Comparison of ENCODE assay signal across 8 cellular contexts in the genomic region with DNA sequence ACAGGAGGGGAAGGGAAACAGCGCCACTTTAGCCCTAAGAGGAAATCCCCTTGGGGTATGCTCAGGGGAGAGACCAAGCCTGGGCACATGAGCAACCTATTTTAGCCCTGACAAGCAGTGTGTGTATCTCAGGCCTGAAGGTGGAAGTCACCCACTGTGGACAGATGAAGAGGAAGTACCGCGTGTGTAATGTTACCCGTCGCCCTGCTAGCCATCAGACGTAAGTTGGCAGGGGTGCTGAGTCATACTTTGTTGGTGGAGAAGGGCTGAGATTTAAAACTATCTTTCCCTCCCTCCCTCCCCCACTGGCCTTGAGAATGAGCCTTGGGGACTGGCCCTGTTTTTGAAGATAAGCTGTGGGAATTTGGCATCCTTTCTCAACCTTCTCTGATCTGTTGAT. TPM values are rescaled to one million over a fixed set of nuclear protein-coding genes. Genes with fewer than 3 reads are reported as not detected.
DNase-seq lines count a peak whose midpoint lies in the region; ATAC-seq, FAIRE-seq and TF ChIP-seq lines count a peak whose summit lies in the region.

No MANE protein-coding gene starts in this region.

- H3K9me3 ChIP-seq in pancreas (no peaks in the 10 kb centered on the region), transverse colon (no peaks in the 10 kb centered on the region)

- H3K36me3 Mint-ChIP-seq in central memory CD8-positive, alpha-beta T cell (ENCODE audit: insufficient read depth): peaks cover 34% of the 10 kb centered on the region

- intact Hi-C loops in pancreas (cut with DNase I): no loop called here
- intact Hi-C loops in transverse colon (cut with DNase I; ENCODE audit: low total_unique reads): no loop called here

- no peaks in the 10 kb centered on the region for H3K9me3 Mint-ChIP-seq in central memory CD8-positive, alpha-beta T cell

- peak; percentile 82 for ATAC-seq in GM19463 (IDR thresholded peaks at IDR 0.05; ENCODE audit: unreplicated experiment)
- peak; percentile 52 for ATAC-seq in central memory CD8-positive, alpha-beta T cell (replicated peaks; ENCODE audit: extremely low read depth, poor library complexity, severe bottlenecking)
- ATAC-seq in pancreas: peak; percentile 40 to 94 (median 68)

- TF ChIP-seq EP300 in transverse colon (IDR thresholded peaks at IDR 0.05; ENCODE audit: low read depth): no peak

- H3K27me3 Mint-ChIP-seq in central memory CD8-positive, alpha-beta T cell: no peaks in the 10 kb centered on the region

- H3K36me3 ChIP-seq in pancreas: peaks cover 3 to 45% (median 15%) of the 10 kb centered on the region in 3 donors
- H3K36me3 ChIP-seq in transverse colon: peaks cover 0 to 55% (median 16%) of the 10 kb centered on the region in 4 donors

- FAIRE-seq in pancreas (lab: Jason Lieb, UNC): no peak

- H3K4me3 ChIP-seq in HL-60 (replicated peaks; ENCODE audit: insufficient read depth, low read length): no peak overlapping the region
- no peak overlapping the region for H3K4me3 ChIP-seq in pancreas
- no peak overlapping the region for H3K4me3 ChIP-seq in transverse colon

- no peak overlapping the region for H3K27ac Mint-ChIP-seq in central memory CD8-positive, alpha-beta T cell (ENCODE audit: low read depth)

- H3K27me3 ChIP-seq in HL-60 (ENCODE audit: insufficient read depth, poor library complexity, severe bottlenecking) (no peaks in the 10 kb centered on the region), pancreas (no peaks in the 10 kb centered on the region), transverse colon (no peaks in the 10 kb centered on the region)

- no peaks in the 10 kb centered on the region for H3K4me1 Mint-ChIP-seq in central memory CD8-positive, alpha-beta T cell

- H3K27ac ChIP-seq in HL-60 (replicated peaks) (peak overlapping the region; percentile 56), pancreas (no peak overlapping the region), transverse colon (no peak overlapping the region)

- peaks cover 0 to 3% (median 0%) of the 10 kb centered on the region in 3 donors for H3K4me1 ChIP-seq in pancreas
- no peaks in the 10 kb centered on the region for H3K4me1 ChIP-seq in transverse colon

- TF ChIP-seq CTCF in HL-60 (IDR thresholded peaks at IDR 0.05; ENCODE audit: insufficient read depth, low read length) (no peak), pancreas (IDR thresholded peaks at IDR 0.05) (no peak), transverse colon (IDR thresholded peaks at IDR 0.05) (no peak)

- no peak overlapping the region for H3K4me3 Mint-ChIP-seq in central memory CD8-positive, alpha-beta T cell

- no peak for TF ChIP-seq POLR2A in transverse colon (IDR thresholded peaks at IDR 0.05)

- DNase-seq in HL-60 (ENCODE audit: low read depth in 1 of 2, low spot score in 1 of 2): peak; percentile 78 to 89
- DNase-seq in central memory CD8-positive, alpha-beta T cell (ENCODE audit: low spot score in 2 of 2): no peak
- DNase-seq in pancreas: peak in 2 of 6 donors; percentile 13 to 57
- DNase-seq in SHP77 (lab: John Stamatoyannopoulos, UW): no peak
- no peak for DNase-seq in activated T-cell treated with anti-CD3 and anti-CD28 coated beads, Interleukin-2, amount 50 U/mL, for 1 hour
- DNase-seq in ureter (ENCODE audit: low spot score): no peak
- no peak for DNase-seq in transverse colon

- in situ Hi-C loops in transverse colon (cut with MboI; ENCODE audit: low pct_ligation_motif_present in 1 of 4, low pct_unique_long_range_greater_than_20kb in 1 of 4, low sequenced_read_pairs in 3 of 4): no loop called here

- 53 to 65% methylated on average over 6 of the region's 6 CpGs for WGBS in pancreas, 2 donors
- WGBS in transverse colon (ENCODE audit: low coverage in 1 of 2), 2 donors: 67% methylated on average over 5 to 6 of the region's 6 CpGs

RNA-seq across cellular contexts. Expression of a gene that starts 11.2 kb away (rescaled TPM):
- total RNA-seq in pancreas: 10 to 100 TPM; 10.2 to 18.7 (median 13.2) TPM
- 1 to 10 TPM; 2.7 to 3.3 TPM for polyA plus RNA-seq in pancreas
- total RNA-seq in ureter: 28.2 TPM
- 10 to 100 TPM; 20.6 to 40.2 (median 24.0) TPM for total RNA-seq in transverse colon

RNA-seq across cellular contexts. Expression of a gene that starts 36.7 kb away (rescaled TPM):
- 10 to 100 TPM in 3 of 6 donors, 1 to 10 TPM in 3; 7.7 to 16.6 (median 9.9) TPM for total RNA-seq in pancreas
- 1 to 10 TPM; 2.2 to 2.8 TPM for polyA plus RNA-seq in pancreas
- total RNA-seq in ureter: 41.8 TPM
- 100 to 1,000 TPM in 1 of 4 donors, 10 to 100 TPM in 3; 11.3 to 357 (median 14.1) TPM for total RNA-seq in transverse colon

Comparison
In these comparisons a context has a peak if more than half of its experiments do, and no peak if none do; other contexts are left out.
1. DNase-seq: peak in HL-60 (2 of 2); none in central memory CD8-positive, alpha-beta T cell (0 of 2), SHP77 (0 of 2), activated T-cell treated with anti-CD3 and anti-CD28 coated beads, Interleukin-2, amount 50 U/mL, for 1 hour (single experiment), ureter (single experiment) and transverse colon (single experiment).
2. Peak in every context shown above with its lines, with median percentiles within 50 percentile points of each other: ATAC-seq.